29 cellular contexts compared by ENCODE assay signal in genomic region chr17:43620147-43620944, GRCh38. TPM values are rescaled to one million over a fixed set of nuclear protein-coding genes. Genes with fewer than 3 reads are reported as not detected.
"Had no signal": no experiment of that assay in that cellular context is flagged by ENCODE, and none has a peak within 500 bp of the region (broad histone marks: within the 10 kb centered on the region; RNA-seq: fewer than 3 reads in every experiment).

No MANE protein-coding gene starts in this region.

- H3K4me3 Mint-ChIP-seq: activated CD8-positive, alpha-beta T cell treated with anti-CD3 and anti-CD28 coated beads for 36 hours; activated naive CD4-positive, alpha-beta T cell treated with anti-CD3 and anti-CD28 coated beads, Interleukin-2, amount 10 ng/mL, durations not matched to agents 7 days and 5 days; activated naive CD8-positive, alpha-beta T cell treated with anti-CD3 and anti-CD28 coated beads for 36 hours; activated T-cell treated with anti-CD3 and anti-CD28 coated beads, Interleukin-2, amount 50 U/mL, for 72 hours; T-cell had no signal

- H3K9me3 Mint-ChIP-seq: activated CD8-positive, alpha-beta T cell treated with anti-CD3 and anti-CD28 coated beads for 36 hours; activated naive CD4-positive, alpha-beta T cell treated with anti-CD3 and anti-CD28 coated beads, Interleukin-2, amount 10 ng/mL, durations not matched to agents 7 days and 5 days; activated naive CD8-positive, alpha-beta T cell treated with anti-CD3 and anti-CD28 coated beads for 36 hours; activated T-cell treated with anti-CD3 and anti-CD28 coated beads, Interleukin-2, amount 50 U/mL, for 72 hours; activated T-helper 2 cell treated with anti-CD3 and anti-CD28 coated beads, Interferon-gamma antibody, Interleukin-2, Interleukin-4, amounts not matched to agents 10 μg/mL and 5 μg/mL and 100 μg/mL, durations not matched to agents 14 hours and 24 hours and 36 hours; T-cell had no signal

- ATAC-seq: activated CD8-positive, alpha-beta T cell treated with anti-CD3 and anti-CD28 coated beads for 36 hours; activated T-cell treated with anti-CD3 and anti-CD28 coated beads, Interleukin-2, amount 50 U/mL, for 72 hours; K562; Panc1; Right ventricle myocardium inferior; T-cell had no signal

- H3K4me1 ChIP-seq: breast epithelium had no signal

- H3K27ac Mint-ChIP-seq: activated CD8-positive, alpha-beta T cell treated with anti-CD3 and anti-CD28 coated beads for 36 hours; activated naive CD4-positive, alpha-beta T cell treated with anti-CD3 and anti-CD28 coated beads, Interleukin-2, amount 10 ng/mL, durations not matched to agents 7 days and 5 days; activated naive CD8-positive, alpha-beta T cell treated with anti-CD3 and anti-CD28 coated beads for 36 hours; activated T-cell treated with anti-CD3 and anti-CD28 coated beads, Interleukin-2, amount 50 U/mL, for 72 hours; activated T-helper 2 cell treated with anti-CD3 and anti-CD28 coated beads, Interferon-gamma antibody, Interleukin-2, Interleukin-4, amounts not matched to agents 10 μg/mL and 5 μg/mL and 100 μg/mL, durations not matched to agents 14 hours and 24 hours and 36 hours; T-cell had no signal

- FAIRE-seq: K562, TTC549 had no signal

- H3K36me3 ChIP-seq: breast epithelium had no signal

- H3K36me3 Mint-ChIP-seq: activated naive CD4-positive, alpha-beta T cell treated with anti-CD3 and anti-CD28 coated beads, Interleukin-2, amount 10 ng/mL, durations not matched to agents 7 days and 5 days; activated naive CD8-positive, alpha-beta T cell treated with anti-CD3 and anti-CD28 coated beads for 36 hours; T-cell had no signal

- H3K27me3 ChIP-seq: breast epithelium had no signal

- H3K9me3 ChIP-seq: breast epithelium had no signal

- DNase-seq: activated CD4-positive, CD25-positive, alpha-beta regulatory T cell; activated CD8-positive, alpha-beta memory T cell treated with anti-CD3 and anti-CD28 coated beads, Interleukin-2, amount 50 U/mL, for 4 hours; activated CD8-positive, alpha-beta T cell treated with anti-CD3 and anti-CD28 coated beads for 36 hours; activated gamma-delta T cell treated with Interleukin-2 at 50 U/mL for 16 hours; activated naive CD4-positive, alpha-beta T cell treated with anti-CD3 and anti-CD28 coated beads, Interleukin-2, amount 10 ng/mL, durations not matched to agents 7 days and 5 days; activated naive CD8-positive, alpha-beta T cell treated with anti-CD3 and anti-CD28 coated beads for 36 hours; activated T-cell treated with anti-CD3 and anti-CD28 coated beads, Interleukin-2, amount 50 U/mL, for 72 hours; caudate nucleus; Karpas-422; NCI-H1105 treated with DMSO at 0.1 percent for 48 hours; NCI-H1436 treated with DMSO at 0.1 percent for 48 hours; NCI-H187; NCI-H2081 treated with DMSO at 0.1 percent for 48 hours; NCI-H2171 treated with DMSO at 0.1 percent for 48 hours; NCI-H226; NCI-H510A; NCI-H526 treated with DMSO at 0.1 percent for 48 hours; OCI-M1; RPMI8226; T-cell; T-helper 2 cell; T1000 had no signal

- H3K4me1 Mint-ChIP-seq: activated naive CD4-positive, alpha-beta T cell treated with anti-CD3 and anti-CD28 coated beads, Interleukin-2, amount 10 ng/mL, durations not matched to agents 7 days and 5 days; activated naive CD8-positive, alpha-beta T cell treated with anti-CD3 and anti-CD28 coated beads for 36 hours; T-cell had no signal

- H3K27ac ChIP-seq: breast epithelium, SK-N-MC had no signal

- H3K4me3 ChIP-seq: breast epithelium, K562, SK-N-MC had no signal

RNA-seq across cellular contexts. Expression of gene MEOX1, which starts 41.4 kb away (rescaled TPM):
- total RNA-seq: K562 had no signal
- polyA plus RNA-seq: K562 had no signal
